8 cellular contexts compared by ENCODE assay signal in the genomic region with DNA sequence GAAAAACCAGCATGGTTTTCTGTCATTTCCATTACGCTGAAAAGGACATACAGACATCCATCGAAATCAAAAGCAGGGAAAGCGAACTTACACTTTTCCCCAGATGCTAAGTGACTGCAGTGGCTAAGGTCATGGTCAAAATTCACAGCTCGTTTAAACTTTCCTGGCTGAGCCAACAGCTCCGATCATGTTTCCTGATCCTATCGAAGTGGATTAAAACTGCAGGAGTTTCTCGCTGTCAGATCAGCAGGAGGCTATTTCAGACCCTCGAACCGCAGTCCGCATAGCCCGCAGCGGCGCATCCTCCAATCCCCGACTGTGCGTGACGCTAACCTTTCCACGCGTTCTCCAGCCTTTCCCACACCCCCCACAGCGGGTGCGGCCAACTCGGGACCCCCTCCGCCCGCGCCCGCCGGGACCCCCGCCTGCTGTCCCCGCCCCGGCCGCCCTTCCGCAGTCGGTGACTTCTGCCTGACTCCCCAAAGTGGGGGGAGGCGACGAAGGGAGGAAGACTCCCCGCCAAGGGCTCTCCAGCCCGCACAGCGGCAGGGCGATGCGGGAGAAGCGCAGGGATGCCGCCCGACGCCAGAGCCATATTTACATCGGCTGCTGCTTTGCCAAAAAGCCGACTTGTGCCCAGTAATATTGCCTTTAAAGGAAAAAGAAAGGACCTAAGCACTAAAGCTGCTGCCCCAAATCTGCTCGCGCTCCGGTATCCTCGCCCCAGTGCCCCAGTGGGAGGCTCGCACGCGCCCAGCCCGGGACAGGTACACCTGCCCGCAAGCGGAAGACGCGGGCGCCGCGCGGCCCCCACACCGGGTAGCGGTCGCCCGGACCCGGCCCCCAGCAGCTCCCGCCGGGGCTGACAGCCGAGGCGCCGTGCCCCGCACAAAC. TPM values are rescaled to one million over a fixed set of nuclear protein-coding genes. Genes with fewer than 3 reads are reported as not detected.
DNase-seq lines count a peak whose midpoint lies in the region; ATAC-seq and TF ChIP-seq lines count a peak whose summit lies in the region.

No MANE protein-coding gene starts in this region.

- peak; percentile 31 for DNase-seq in KG1 (lab: John Stamatoyannopoulos, UW)
- DNase-seq in activated CD4-positive, alpha-beta memory T cell treated with anti-CD3 and anti-CD28 coated beads, Interleukin-2, amount 10 ng/mL, durations not matched to agents 7 days and 5 days, result peak; percentile 47
- peak; percentile 21 for DNase-seq in endothelial cell (ENCODE audit: low spot score)
- DNase-seq in testis, result peak; percentile 29

- CTCF ChIA-PET in activated CD4-positive, alpha-beta memory T cell treated with anti-CD3 and anti-CD28 coated beads, Interleukin-2, amount 10 ng/mL, durations not matched to agents 7 days and 5 days (lab: Charles Lee), result interaction anchor here (0.7 to 1.7 kb wide), 7 partner anchors 12 to 102 kb away, joined by 3 to 5 read pairs (median 3); no protein-coding TSS in a partner anchor

- no peaks in the 10 kb centered on the region for H3K27me3 ChIP-seq in muscle layer of colon (ENCODE audit: control insufficient read depth in 1 of 2, insufficient read depth in 2 of 2, low read length in 2 of 2)
- no peaks in the 10 kb centered on the region for H3K27me3 ChIP-seq in testis

- H3K4me3 ChIP-seq in muscle layer of colon (ENCODE audit: low read depth in 1 of 2, low read length in 2 of 2), result peak overlapping the region; percentile 74 to 97
- peak overlapping the region; percentile 70 to 92 for H3K4me3 ChIP-seq in testis

- peak overlapping the region; percentile 37 for H3K9ac ChIP-seq in muscle layer of colon (ENCODE audit: low read length)

- TF ChIP-seq CTCF in C4-2B (conservative IDR thresholded peaks at IDR 0.05), result no peak
- no peak for TF ChIP-seq CTCF in endothelial cell (IDR thresholded peaks at IDR 0.05; ENCODE audit: unreplicated experiment)
- TF ChIP-seq CTCF in testis (IDR thresholded peaks at IDR 0.05), result no peak

- no peak for TF ChIP-seq POLR2A in testis (IDR thresholded peaks at IDR 0.05)

- WGBS in testis, 2 donors, result 0% methylated on average over 44 to 72 of the region's 72 CpGs

- peaks cover 28% of the 10 kb centered on the region for H3K4me1 ChIP-seq in muscle layer of colon (ENCODE audit: insufficient read depth, low read length)
- H3K4me1 ChIP-seq in testis, result peaks cover 3% of the 10 kb centered on the region

- H3K4me3 Mint-ChIP-seq in activated CD4-positive, alpha-beta memory T cell treated with anti-CD3 and anti-CD28 coated beads, Interleukin-2, amount 10 ng/mL, durations not matched to agents 7 days and 5 days, result peak overlapping the region; percentile 85
- H3K4me3 Mint-ChIP-seq in endothelial cell (ENCODE audit: unreplicated experiment), result peak overlapping the region; percentile 97

- POLR2A ChIA-PET in activated CD4-positive, alpha-beta memory T cell treated with anti-CD3 and anti-CD28 coated beads, Interleukin-2, amount 10 ng/mL, durations not matched to agents 7 days and 5 days (lab: Charles Lee), result interaction anchor here (0.6 to 5.8 kb wide), 31 partner anchors 10 to 710 kb away, joined by 3 to 114 read pairs (median 6); partner anchors contain the start of genes COMMD3 and DNAJC1

- no peaks in the 10 kb centered on the region for H3K27me3 Mint-ChIP-seq in activated CD4-positive, alpha-beta memory T cell treated with anti-CD3 and anti-CD28 coated beads, Interleukin-2, amount 10 ng/mL, durations not matched to agents 7 days and 5 days
- peaks cover 9% of the 10 kb centered on the region for H3K27me3 Mint-ChIP-seq in endothelial cell (ENCODE audit: unreplicated experiment)

- peaks cover 40% of the 10 kb centered on the region for H3K4me1 Mint-ChIP-seq in activated CD4-positive, alpha-beta memory T cell treated with anti-CD3 and anti-CD28 coated beads, Interleukin-2, amount 10 ng/mL, durations not matched to agents 7 days and 5 days
- peaks cover 41% of the 10 kb centered on the region for H3K4me1 Mint-ChIP-seq in endothelial cell (ENCODE audit: unreplicated experiment)

- intact Hi-C loops in testis (cut with DNase I; ENCODE audit: low total_unique reads), result no loop called here

- ATAC-seq in GM19463 (IDR thresholded peaks at IDR 0.05; ENCODE audit: unreplicated experiment) (peak; percentile 16), HG02763 (IDR thresholded peaks at IDR 0.05; ENCODE audit: unreplicated experiment) (no peak)

- peak overlapping the region; percentile 84 for H3K27ac Mint-ChIP-seq in activated CD4-positive, alpha-beta memory T cell treated with anti-CD3 and anti-CD28 coated beads, Interleukin-2, amount 10 ng/mL, durations not matched to agents 7 days and 5 days
- H3K27ac Mint-ChIP-seq in endothelial cell (ENCODE audit: unreplicated experiment), result peak overlapping the region; percentile 42

- H3K9me3 Mint-ChIP-seq in activated CD4-positive, alpha-beta memory T cell treated with anti-CD3 and anti-CD28 coated beads, Interleukin-2, amount 10 ng/mL, durations not matched to agents 7 days and 5 days, result no peaks in the 10 kb centered on the region
- H3K9me3 Mint-ChIP-seq in endothelial cell (ENCODE audit: unreplicated experiment), result no peaks in the 10 kb centered on the region

- H3K9me3 ChIP-seq in muscle layer of colon (ENCODE audit: low read length) (no peaks in the 10 kb centered on the region), testis (no peaks in the 10 kb centered on the region)

- H3K36me3 Mint-ChIP-seq in activated CD4-positive, alpha-beta memory T cell treated with anti-CD3 and anti-CD28 coated beads, Interleukin-2, amount 10 ng/mL, durations not matched to agents 7 days and 5 days (ENCODE audit: low read depth), result peaks cover 26% of the 10 kb centered on the region
- H3K36me3 Mint-ChIP-seq in endothelial cell (ENCODE audit: low read depth, unreplicated experiment), result peaks cover 8% of the 10 kb centered on the region

- no peaks in the 10 kb centered on the region for H3K36me3 ChIP-seq in muscle layer of colon (ENCODE audit: insufficient read depth, low read length)
- H3K36me3 ChIP-seq in testis (ENCODE audit: low read depth, missing control alignments), result no peaks in the 10 kb centered on the region

- H3K27ac ChIP-seq in C4-2B (peak overlapping the region; percentile 68), muscle layer of colon (ENCODE audit: low read depth, low read length) (peak overlapping the region; percentile 89), testis (peak overlapping the region; percentile 29 to 70)

RNA-seq across cellular contexts. Expression of gene PIP4K2A, which starts 1.2 kb away (rescaled TPM):
- total RNA-seq in activated CD4-positive, alpha-beta memory T cell treated with anti-CD3 and anti-CD28 coated beads, Interleukin-2, amount 10 ng/mL, durations not matched to agents 7 days and 5 days, result 100 to 1,000 TPM; 126 to 137 TPM
- total RNA-seq in endothelial cell (ENCODE audit: unreplicated experiment), result 110 TPM
- 10 to 100 TPM; 12.6 to 15.8 TPM for total RNA-seq in testis
- 26.0 TPM for polyA plus RNA-seq in testis (ENCODE audit: insufficient read depth, low read depth, low replicate concordance)
